Comparison of ENCODE assay signal across 17 cellular contexts in genomic region chr18:74745658-74746403, GRCh38.
A peak's percentile ranks its signal among the peaks of the same experiment; 100 is the strongest.
DNase-seq lines count a peak whose midpoint lies in the region; FAIRE-seq and TF ChIP-seq lines count a peak whose summit lies in the region.
"Had no signal": no experiment of that assay in that cellular context is flagged by ENCODE, and none has a peak within 500 bp of the region (broad histone marks: within the 10 kb centered on the region; RNA-seq: fewer than 3 reads in every experiment).

No MANE protein-coding gene starts in this region.

- POLR2A ChIA-PET in OCI-LY7 (lab: Charles Lee), result interaction anchor here (0.7 kb wide), 1 partner anchor 13 kb away, joined by 3 read pairs; no protein-coding TSS in a partner anchor

- H3K4me2 ChIP-seq in OCI-LY7 (ENCODE audit: low read length), result no peak overlapping the region

- peak overlapping the region; percentile 2 for H3K27ac Mint-ChIP-seq in mesothelial cell of epicardium

- no peaks in the 10 kb centered on the region for H3K9me2 ChIP-seq in OCI-LY7 (ENCODE audit: insufficient read depth, low read length)

- no peak for TF ChIP-seq CTCF in choroid plexus epithelial cell (conservative IDR thresholded peaks at IDR 0.05; ENCODE audit: low read depth, low read length)
- no peak for TF ChIP-seq CTCF in mesothelial cell of epicardium (IDR thresholded peaks at IDR 0.05; ENCODE audit: unreplicated experiment)
- no peak for TF ChIP-seq CTCF in left ventricle myocardium inferior (IDR thresholded peaks at IDR 0.05; ENCODE audit: borderline replicate concordance)
- TF ChIP-seq CTCF in kidney (IDR thresholded peaks at IDR 0.05; ENCODE audit: borderline replicate concordance, extremely low read depth, insufficient read depth), result no peak
- no peak for TF ChIP-seq CTCF in OCI-LY7 (conservative IDR thresholded peaks at IDR 0.05; ENCODE audit: low read length)
- TF ChIP-seq CTCF in tibial artery (IDR thresholded peaks at IDR 0.05), result no peak

- no peaks in the 10 kb centered on the region for H3K4me1 ChIP-seq in left ventricle myocardium inferior
- H3K4me1 ChIP-seq in kidney (ENCODE audit: control insufficient read depth in 1 of 2, insufficient read depth in 1 of 2, low read depth in 1 of 2, low read length in 2 of 2), result no peaks in the 10 kb centered on the region
- no peaks in the 10 kb centered on the region for H3K4me1 ChIP-seq in OCI-LY7 (ENCODE audit: insufficient read depth, low read length, poor library complexity, severe bottlenecking)
- H3K4me1 ChIP-seq in tibial artery, result no peaks in the 10 kb centered on the region

- H3K36me3 Mint-ChIP-seq in mesothelial cell of epicardium, result peaks cover 4% of the 10 kb centered on the region

- CTCF ChIA-PET in OCI-LY7 (lab: Charles Lee; ENCODE audit: unreplicated experiment), result no interaction called here

- FAIRE-seq in kidney (lab: Jason Lieb, UNC), result no peak

- no TSS peak for BruUV-seq in OCI-LY7 (replicated peaks; lab: Mats Ljungman, UMichigan)

- intact Hi-C loops in left ventricle myocardium inferior (cut with micrococcal nuclease), result no loop called here
- intact Hi-C loops in kidney (cut with DNase I), result no loop called here
- intact Hi-C loops in OCI-LY7 (cut with micrococcal nuclease; ENCODE audit: unreplicated experiment), result no loop called here
- intact Hi-C loops in tibial artery (cut with DNase I; ENCODE audit: low total_unique reads), result no loop called here

- peaks cover 3% of the 10 kb centered on the region for H3K9me3 Mint-ChIP-seq in mesothelial cell of epicardium

- no peaks in the 10 kb centered on the region for H3K27me3 Mint-ChIP-seq in mesothelial cell of epicardium (ENCODE audit: low read depth)

- no peaks in the 10 kb centered on the region for H4K20me1 ChIP-seq in OCI-LY7 (ENCODE audit: insufficient read depth, low read length)

- H3K79me2 ChIP-seq in OCI-LY7 (ENCODE audit: insufficient read depth, low read depth, low read length), result no peaks in the 10 kb centered on the region

- H3K9me3 ChIP-seq in left ventricle myocardium inferior (replicated peaks) (no peaks in the 10 kb centered on the region), kidney (ENCODE audit: control insufficient read depth in 1 of 2, low read length in 2 of 2) (no peaks in the 10 kb centered on the region), OCI-LY7 (ENCODE audit: low read length) (no peaks in the 10 kb centered on the region), tibial artery (no peaks in the 10 kb centered on the region)
- H3K9me3 ChIP-seq: thoracic aorta had no signal

- H3K36me3 ChIP-seq in left ventricle myocardium inferior (no peaks in the 10 kb centered on the region), kidney (ENCODE audit: control insufficient read depth in 1 of 2, insufficient read depth in 2 of 2, low read length in 2 of 2) (no peaks in the 10 kb centered on the region), OCI-LY7 (ENCODE audit: insufficient read depth, low read length) (no peaks in the 10 kb centered on the region), tibial artery (no peaks in the 10 kb centered on the region)
- H3K36me3 ChIP-seq: thoracic aorta had no signal

- H3K27me3 ChIP-seq in left ventricle myocardium inferior (ENCODE audit: low read depth) (no peaks in the 10 kb centered on the region), tibial artery (no peaks in the 10 kb centered on the region)
- H3K27me3 ChIP-seq: dorsolateral prefrontal cortex had no signal

- H3K4me1 Mint-ChIP-seq in mesothelial cell of epicardium, result peaks cover 26% of the 10 kb centered on the region

- no peak overlapping the region for H2AFZ ChIP-seq in OCI-LY7 (ENCODE audit: low read length)

- H3K27ac ChIP-seq in left ventricle myocardium inferior (replicated peaks) (no peak overlapping the region), kidney (ENCODE audit: low read depth in 2 of 2, low read length in 2 of 2) (no peak overlapping the region), OCI-LY7 (ENCODE audit: low read depth, low read length, poor library complexity, severe bottlenecking) (no peak overlapping the region), tibial artery (no peak overlapping the region)
- H3K27ac ChIP-seq: dorsolateral prefrontal cortex, thoracic aorta had no signal

- no peak overlapping the region for H3K4me3 Mint-ChIP-seq in mesothelial cell of epicardium

- DNase-seq in Daoy (ENCODE audit: low read depth), result peak; percentile 68
- peak; percentile 84 for DNase-seq in NCI-H510A (lab: John Stamatoyannopoulos, UW)
- DNase-seq in choroid plexus epithelial cell (ENCODE audit: low read depth), result peak; percentile 68
- DNase-seq in mesothelial cell of epicardium (ENCODE audit: low spot score in 2 of 2, unreplicated experiment in 2 of 2), result no peak
- no peak for DNase-seq in left ventricle myocardium inferior
- no peak for DNase-seq in kidney
- DNase-seq in OCI-LY7 (ENCODE audit: low spot score), result no peak
- no peak for DNase-seq in tibial artery
- DNase-seq: activated CD4-positive, alpha-beta T cell treated with anti-CD3 and anti-CD28 coated beads for 1 hour; activated gamma-delta T cell; COR-L47; dorsolateral prefrontal cortex; GOT3; NCI-H1048; nucleus accumbens; OCI-M1 had no signal

- no peak overlapping the region for H3K9ac ChIP-seq in kidney (ENCODE audit: low read length in 2 of 2)

- H3K4me3 ChIP-seq in choroid plexus epithelial cell (ENCODE audit: low read depth, low read length) (no peak overlapping the region), left ventricle myocardium inferior (no peak overlapping the region), kidney (ENCODE audit: low read length in 2 of 2) (no peak overlapping the region), OCI-LY7 (ENCODE audit: low read depth, low read length, poor library complexity, severe bottlenecking) (no peak overlapping the region), tibial artery (no peak overlapping the region)
- H3K4me3 ChIP-seq: dorsolateral prefrontal cortex, thoracic aorta had no signal

Comparison
In these comparisons a context has a peak if more than half of its experiments do, and no peak if none do; other contexts are left out.
1. DNase-seq: peak in Daoy (single experiment), NCI-H510A (single experiment) and choroid plexus epithelial cell (single experiment); none in mesothelial cell of epicardium (0 of 2), left ventricle myocardium inferior (single experiment), kidney (single experiment), OCI-LY7 (single experiment) and tibial artery (0 of 2).